8 cellular contexts compared by ENCODE assay signal in the genomic region with DNA sequence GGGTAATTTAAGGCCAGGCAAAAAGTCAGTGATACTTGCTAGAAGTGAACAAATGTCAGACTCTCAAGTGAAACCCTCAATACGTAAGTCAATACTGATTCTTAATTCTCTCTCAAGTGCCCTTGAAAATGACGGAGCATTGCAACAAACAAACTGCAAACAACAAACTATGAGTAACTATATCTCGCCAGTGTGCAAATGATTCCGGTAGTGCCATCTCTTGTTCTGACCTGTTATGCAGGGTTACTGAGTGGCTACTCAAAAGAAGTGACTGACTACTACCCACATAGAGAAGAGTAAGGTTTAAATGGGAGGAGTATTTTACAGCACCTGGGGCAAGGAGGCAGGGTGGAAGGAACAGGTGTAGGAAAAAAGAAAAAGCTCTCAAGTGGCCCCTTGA. TPM values are rescaled to one million over a fixed set of nuclear protein-coding genes. Genes with fewer than 3 reads are reported as not detected.
DNase-seq lines count a peak whose midpoint lies in the region; ATAC-seq and TF ChIP-seq lines count a peak whose summit lies in the region.

No MANE protein-coding gene starts in this region.

- peak in 1 of 4 donors; percentile 69 for TF ChIP-seq EP300 in upper lobe of left lung (IDR thresholded peaks at IDR 0.05)

- H3K4me3 ChIP-seq in left lung (peak overlapping the region; percentile 61 to 95), upper lobe of left lung (peak overlapping the region in 3 of 4 donors; percentile 63 to 81 (median 67))

- no peak overlapping the region for H3K27ac Mint-ChIP-seq in activated naive CD4-positive, alpha-beta T cell treated with anti-CD3 and anti-CD28 coated beads, Interleukin-2, amount 50 U/mL, for 24 hours
- no peak overlapping the region for H3K27ac Mint-ChIP-seq in activated T-helper 2 cell treated with anti-CD3 and anti-CD28 coated beads, Interferon-gamma antibody, Interleukin-2, Interleukin-4, amounts not matched to agents 10 μg/mL and 5 μg/mL and 100 μg/mL, durations not matched to agents 14 hours and 24 hours and 36 hours

- peaks cover 4% of the 10 kb centered on the region for H3K36me3 Mint-ChIP-seq in activated naive CD4-positive, alpha-beta T cell treated with anti-CD3 and anti-CD28 coated beads, Interleukin-2, amount 50 U/mL, for 24 hours
- H3K36me3 Mint-ChIP-seq in activated T-helper 2 cell treated with anti-CD3 and anti-CD28 coated beads, Interferon-gamma antibody, Interleukin-2, Interleukin-4, amounts not matched to agents 10 μg/mL and 5 μg/mL and 100 μg/mL, durations not matched to agents 14 hours and 24 hours and 36 hours (ENCODE audit: low read depth) = peaks cover 14% of the 10 kb centered on the region

- DNase-seq in activated naive CD4-positive, alpha-beta T cell (lab: John Stamatoyannopoulos, UW) = no peak
- no peak for DNase-seq in activated T-helper 2 cell treated with anti-CD3 and anti-CD28 coated beads, Interferon-gamma antibody, Interleukin-2, Interleukin-4, amounts not matched to agents 10 μg/mL and 5 μg/mL and 100 μg/mL, durations not matched to agents 14 hours and 24 hours and 36 hours (ENCODE audit: low spot score)
- DNase-seq in left lung = no peak
- no peak for DNase-seq in upper lobe of left lung
- DNase-seq in T-helper 9 cell = no peak

- H3K27ac ChIP-seq in left lung (peak overlapping the region; percentile 96 to 97), upper lobe of left lung (peak overlapping the region; percentile 97)

- peak overlapping the region; percentile 97 for H3K4me3 Mint-ChIP-seq in activated naive CD4-positive, alpha-beta T cell treated with anti-CD3 and anti-CD28 coated beads, Interleukin-2, amount 50 U/mL, for 24 hours
- H3K4me3 Mint-ChIP-seq in activated T-helper 2 cell treated with anti-CD3 and anti-CD28 coated beads, Interferon-gamma antibody, Interleukin-2, Interleukin-4, amounts not matched to agents 10 μg/mL and 5 μg/mL and 100 μg/mL, durations not matched to agents 14 hours and 24 hours and 36 hours (ENCODE audit: low read depth) = peak overlapping the region; percentile 89

- intact Hi-C loops in activated T-helper 2 cell treated with anti-CD3 and anti-CD28 coated beads, Interferon-gamma antibody, Interleukin-2, Interleukin-4, amounts not matched to agents 10 μg/mL and 5 μg/mL and 100 μg/mL, durations not matched to agents 14 hours and 24 hours and 36 hours (cut with micrococcal nuclease) = no loop called here
- intact Hi-C loops in left lung (cut with DNase I) = no loop called here

- H3K4me1 ChIP-seq in left lung (peaks cover 0 to 40% of the 10 kb centered on the region in 2 donors), upper lobe of left lung (peaks cover 0 to 27% (median 17%) of the 10 kb centered on the region in 4 donors)

- no peaks in the 10 kb centered on the region for H3K27me3 Mint-ChIP-seq in activated naive CD4-positive, alpha-beta T cell treated with anti-CD3 and anti-CD28 coated beads, Interleukin-2, amount 50 U/mL, for 24 hours
- H3K27me3 Mint-ChIP-seq in activated T-helper 2 cell treated with anti-CD3 and anti-CD28 coated beads, Interferon-gamma antibody, Interleukin-2, Interleukin-4, amounts not matched to agents 10 μg/mL and 5 μg/mL and 100 μg/mL, durations not matched to agents 14 hours and 24 hours and 36 hours (ENCODE audit: low read depth) = no peaks in the 10 kb centered on the region

- H3K27me3 ChIP-seq in left lung (no peaks in the 10 kb centered on the region), upper lobe of left lung (no peaks in the 10 kb centered on the region)

- H3K9me3 Mint-ChIP-seq in activated naive CD4-positive, alpha-beta T cell treated with anti-CD3 and anti-CD28 coated beads, Interleukin-2, amount 50 U/mL, for 24 hours = no peaks in the 10 kb centered on the region
- H3K9me3 Mint-ChIP-seq in activated T-helper 2 cell treated with anti-CD3 and anti-CD28 coated beads, Interferon-gamma antibody, Interleukin-2, Interleukin-4, amounts not matched to agents 10 μg/mL and 5 μg/mL and 100 μg/mL, durations not matched to agents 14 hours and 24 hours and 36 hours = no peaks in the 10 kb centered on the region

- ATAC-seq in left lung (peak; percentile 16), upper lobe of left lung (ENCODE audit: low FRiP score in 2 of 2) (no peak), GM18505 (IDR thresholded peaks at IDR 0.05; ENCODE audit: unreplicated experiment) (no peak), HG03095 (IDR thresholded peaks at IDR 0.05; ENCODE audit: unreplicated experiment) (no peak)

- H3K36me3 ChIP-seq in left lung (no peaks in the 10 kb centered on the region), upper lobe of left lung (no peaks in the 10 kb centered on the region)

- no peak for TF ChIP-seq CTCF in left lung (IDR thresholded peaks at IDR 0.05)
- no peak for TF ChIP-seq CTCF in upper lobe of left lung (IDR thresholded peaks at IDR 0.05)

- H3K4me1 Mint-ChIP-seq in activated naive CD4-positive, alpha-beta T cell treated with anti-CD3 and anti-CD28 coated beads, Interleukin-2, amount 50 U/mL, for 24 hours = peaks cover 61% of the 10 kb centered on the region
- peaks cover 69% of the 10 kb centered on the region for H3K4me1 Mint-ChIP-seq in activated T-helper 2 cell treated with anti-CD3 and anti-CD28 coated beads, Interferon-gamma antibody, Interleukin-2, Interleukin-4, amounts not matched to agents 10 μg/mL and 5 μg/mL and 100 μg/mL, durations not matched to agents 14 hours and 24 hours and 36 hours (ENCODE audit: low read depth)

- TF ChIP-seq POLR2A in upper lobe of left lung (IDR thresholded peaks at IDR 0.05) (no peak), GM18505 (IDR thresholded peaks at IDR 0.05; ENCODE audit: borderline replicate concordance, extremely low read depth, insufficient read depth, insufficient read length) (no peak)

- H3K9me3 ChIP-seq in left lung = no peaks in the 10 kb centered on the region
- no peaks in the 10 kb centered on the region for H3K9me3 ChIP-seq in upper lobe of left lung

- WGBS in upper lobe of left lung, 2 donors = 59 to 67% methylated on average over 4 of the region's 4 CpGs

RNA-seq across cellular contexts. Expression of a gene that starts 1.6 kb away (rescaled TPM):
- total RNA-seq in activated T-helper 2 cell treated with anti-CD3 and anti-CD28 coated beads, Interferon-gamma antibody, Interleukin-2, Interleukin-4, amounts not matched to agents 10 μg/mL and 5 μg/mL and 100 μg/mL, durations not matched to agents 14 hours and 24 hours and 36 hours = 11.2 and 11.9 TPM in 2 replicates
- total RNA-seq in left lung = 10 to 100 TPM; 12.0 to 15.4 TPM
- 10 to 100 TPM in 5 of 6 donors, 1 to 10 TPM in 1; 8.4 to 37.1 (median 13.6) TPM for total RNA-seq in upper lobe of left lung

RNA-seq across cellular contexts. Expression of a gene that starts 56.8 kb away (rescaled TPM):
- 0.09 TPM in 1 of 2 replicates, not detected in the other for total RNA-seq in activated T-helper 2 cell treated with anti-CD3 and anti-CD28 coated beads, Interferon-gamma antibody, Interleukin-2, Interleukin-4, amounts not matched to agents 10 μg/mL and 5 μg/mL and 100 μg/mL, durations not matched to agents 14 hours and 24 hours and 36 hours
- total RNA-seq in left lung (1 to 10 TPM in 1 of 2 donors, under 1 TPM in 1; 0.35 to 1.5 TPM), upper lobe of left lung (1 to 10 TPM in 5 of 6 donors, under 1 TPM in 1; 0.29 to 6.9 (median 2.6) TPM)
